ENCODE assay signal across 11 cellular contexts in the genomic region with DNA sequence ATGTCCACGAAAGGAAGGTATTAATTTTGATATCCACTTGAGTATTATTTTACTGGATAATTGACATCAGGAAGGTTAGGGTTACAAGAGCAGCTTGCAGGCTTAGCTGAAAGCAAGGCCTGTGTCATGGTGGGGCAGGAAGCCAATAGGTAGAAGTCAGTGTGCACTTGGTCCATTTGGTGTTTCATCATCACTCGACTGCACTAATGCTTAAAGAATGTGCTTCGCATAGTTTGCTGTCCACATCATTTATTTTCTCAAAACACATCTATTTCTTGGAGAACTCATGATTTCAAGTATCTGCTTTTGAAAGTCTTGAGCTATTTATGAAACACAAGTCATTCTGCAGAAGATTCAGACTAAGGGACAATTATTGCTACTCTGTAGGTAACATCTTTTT. TPM values are rescaled to one million over a fixed set of nuclear protein-coding genes. Genes with fewer than 3 reads are reported as not detected.
DNase-seq lines count a peak whose midpoint lies in the region; ATAC-seq and TF ChIP-seq lines count a peak whose summit lies in the region.
"Had no signal": no experiment of that assay in that cellular context is flagged by ENCODE, and none has a peak within 500 bp of the region (broad histone marks: within the 10 kb centered on the region; RNA-seq: fewer than 3 reads in every experiment).

No MANE protein-coding gene starts in this region.

- no peaks in the 10 kb centered on the region for H4K20me1 ChIP-seq in PC-3 (ENCODE audit: low read length)

- H3K4me1 ChIP-seq in PC-3 (ENCODE audit: insufficient read depth, low read length) (peaks cover 26% of the 10 kb centered on the region), esophagus muscularis mucosa (peaks cover 0 to 17% (median 10%) of the 10 kb centered on the region in 4 donors)

- no peaks in the 10 kb centered on the region for H3K27me3 ChIP-seq in PC-3 (ENCODE audit: low read length)
- H3K27me3 ChIP-seq in esophagus muscularis mucosa, result no peaks in the 10 kb centered on the region

- DNase-seq in AG10803 (ENCODE audit: low read depth) (peak; percentile 99), PC-3 (peak; percentile 91), esophagus muscularis mucosa (ENCODE audit: extremely low spot score) (no peak), non-pigmented ciliary epithelial cell (ENCODE audit: low read depth) (peak; percentile 99), nephron progenitor cell (no peak), GDM1 (lab: John Stamatoyannopoulos, UW) (no peak)
- DNase-seq: activated naive CD4-positive, alpha-beta T cell treated with anti-CD3 and anti-CD28 coated beads, Interleukin-2, amount 10 ng/mL, durations not matched to agents 7 days and 5 days had no signal

- H3K27ac ChIP-seq in PC-3 (ENCODE audit: low read length) (no peak overlapping the region), esophagus muscularis mucosa (replicated peaks in 1 of 4) (peak overlapping the region in 3 of 4 donors; percentile 7 to 20 (median 10))

- no peak for TF ChIP-seq EP300 in esophagus muscularis mucosa (IDR thresholded peaks at IDR 0.05)

- H3K4me3 ChIP-seq in AG10803 (ENCODE audit: low read length) (no peak overlapping the region), PC-3 (ENCODE audit: low read length) (no peak overlapping the region), esophagus muscularis mucosa (no peak overlapping the region)

- ATAC-seq in PC-3 (peak; percentile 97), HG03196 (IDR thresholded peaks at IDR 0.05; ENCODE audit: unreplicated experiment) (no peak), GM21360 (IDR thresholded peaks at IDR 0.05; ENCODE audit: unreplicated experiment) (no peak)

- no peak overlapping the region for H3K4me3 Mint-ChIP-seq in nephron progenitor cell
- H3K4me3 Mint-ChIP-seq: activated naive CD4-positive, alpha-beta T cell treated with anti-CD3 and anti-CD28 coated beads, Interleukin-2, amount 10 ng/mL, durations not matched to agents 7 days and 5 days; IgD-negative memory B cell; memory B cell had no signal

- BruUV-seq in PC-3 (replicated peaks; lab: Mats Ljungman, UMichigan), result no TSS peak

- TF ChIP-seq POLR2A in esophagus muscularis mucosa (IDR thresholded peaks at IDR 0.05; ENCODE audit: low read depth), result no peak

- peaks cover 4% of the 10 kb centered on the region for H3K27me3 Mint-ChIP-seq in nephron progenitor cell (ENCODE audit: low read depth, poor library complexity)
- H3K27me3 Mint-ChIP-seq: activated naive CD4-positive, alpha-beta T cell treated with anti-CD3 and anti-CD28 coated beads, Interleukin-2, amount 10 ng/mL, durations not matched to agents 7 days and 5 days; IgD-negative memory B cell had no signal

- H3F3A ChIP-seq in PC-3 (ENCODE audit: low read length, unreplicated experiment), result peaks cover 8% of the 10 kb centered on the region

- peak overlapping the region; percentile 39; the same call in 1 of the 2 replicates for H3K4me2 ChIP-seq in PC-3 (ENCODE audit: low read length)

- H3K4me1 Mint-ChIP-seq in nephron progenitor cell, result peaks cover 7% of the 10 kb centered on the region

- no peak overlapping the region for H3K27ac Mint-ChIP-seq in nephron progenitor cell
- H3K27ac Mint-ChIP-seq: activated naive CD4-positive, alpha-beta T cell treated with anti-CD3 and anti-CD28 coated beads, Interleukin-2, amount 10 ng/mL, durations not matched to agents 7 days and 5 days; memory B cell had no signal

- CTCF ChIA-PET in PC-3 (lab: Charles Lee), result no interaction called here

- H3K36me3 Mint-ChIP-seq in nephron progenitor cell (ENCODE audit: low read depth), result peaks cover 43% of the 10 kb centered on the region
- H3K36me3 Mint-ChIP-seq: activated naive CD4-positive, alpha-beta T cell treated with anti-CD3 and anti-CD28 coated beads, Interleukin-2, amount 10 ng/mL, durations not matched to agents 7 days and 5 days; IgD-negative memory B cell had no signal

- no peak overlapping the region for H2AFZ ChIP-seq in PC-3 (ENCODE audit: low read length)

- H3K36me3 ChIP-seq in PC-3 (ENCODE audit: low read depth, low read length), result no peaks in the 10 kb centered on the region
- H3K36me3 ChIP-seq in esophagus muscularis mucosa, result no peaks in the 10 kb centered on the region

- no peak overlapping the region for H3K9ac ChIP-seq in PC-3 (ENCODE audit: low read length)

- H3K9me3 ChIP-seq in PC-3 (ENCODE audit: low read length) (no peaks in the 10 kb centered on the region), esophagus muscularis mucosa (no peaks in the 10 kb centered on the region)

- TF ChIP-seq CTCF in AG10803 (conservative IDR thresholded peaks at IDR 0.05; ENCODE audit: low read length) (no peak), PC-3 (conservative IDR thresholded peaks at IDR 0.05; ENCODE audit: low read depth, low read length) (no peak), esophagus muscularis mucosa (IDR thresholded peaks at IDR 0.05) (no peak), nephron progenitor cell (IDR thresholded peaks at IDR 0.05) (no peak)

- 56% methylated on average over 3 of the region's 3 CpGs for WGBS in esophagus muscularis mucosa

- no peaks in the 10 kb centered on the region for H3K79me2 ChIP-seq in PC-3 (ENCODE audit: low read length)

- H3K9me2 ChIP-seq in PC-3 (replicated peaks; ENCODE audit: low read length), result no peaks in the 10 kb centered on the region

- POLR2A ChIA-PET in PC-3 (lab: Charles Lee; ENCODE audit: unreplicated experiment), result no interaction called here

- peaks cover 62% of the 10 kb centered on the region for H3K9me3 Mint-ChIP-seq in nephron progenitor cell

- intact Hi-C loops in PC-3 (cut with micrococcal nuclease) (loop anchor here (5.0 kb wide), 1 partner anchor 45 kb away; no protein-coding TSS in a partner anchor), esophagus muscularis mucosa (cut with DNase I) (no loop called here)

RNA-seq across cellular contexts. Expression of gene GNA14, which starts 59.6 kb away (rescaled TPM):
- total RNA-seq in PC-3 (2014; rRNA removed) (1.2 and 2.5 TPM in 2 replicates), esophagus muscularis mucosa (1 to 10 TPM; 4.7 to 9.4 (median 7.4) TPM)

Comparison
In these comparisons a context has a peak if more than half of its experiments do, and no peak if none do; other contexts are left out.
1. DNase-seq: peak in AG10803 (single experiment), PC-3 (single experiment) and non-pigmented ciliary epithelial cell (single experiment); none in esophagus muscularis mucosa (single experiment), nephron progenitor cell (single experiment) and GDM1 (single experiment).